10 cellular contexts compared by ENCODE assay signal in the genomic region with DNA sequence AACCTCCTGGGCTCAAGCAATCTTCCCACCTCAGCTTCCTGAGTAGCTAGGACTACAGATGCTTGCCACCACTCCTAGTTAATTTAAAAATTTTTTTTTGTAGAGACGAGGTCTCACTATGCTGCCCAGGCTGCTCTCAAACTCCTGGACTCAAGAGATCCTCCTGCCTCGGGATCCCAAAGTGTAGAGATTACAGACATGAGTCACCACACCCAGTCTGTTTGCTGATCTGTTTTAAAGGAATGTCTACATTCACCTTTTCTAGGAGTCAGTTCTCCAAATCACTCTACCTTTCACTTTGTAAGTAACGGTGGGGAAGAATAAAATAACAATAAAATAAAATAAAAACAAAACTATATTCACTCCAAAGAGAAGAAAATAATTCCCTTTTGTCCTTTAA.
DNase-seq lines count a peak whose midpoint lies in the region; ATAC-seq and TF ChIP-seq lines count a peak whose summit lies in the region.
"Had no signal": no experiment of that assay in that cellular context is flagged by ENCODE, and none has a peak within 500 bp of the region (broad histone marks: within the 10 kb centered on the region; RNA-seq: fewer than 3 reads in every experiment).

No MANE protein-coding gene starts in this region.

- H3K36me3 Mint-ChIP-seq in HFFc6 (ENCODE audit: low read depth) = peaks cover 79% of the 10 kb centered on the region
- H3K36me3 Mint-ChIP-seq in T-helper 17 cell (ENCODE audit: low read depth) = no peaks in the 10 kb centered on the region

- no peaks in the 10 kb centered on the region for H3K27me3 ChIP-seq in thoracic aorta (replicated peaks; ENCODE audit: insufficient read depth)
- H3K27me3 ChIP-seq: spleen had no signal

- H3K27ac Mint-ChIP-seq in HFFc6 (peak overlapping the region; percentile 88), T-helper 17 cell (peak overlapping the region; percentile 24)
- H3K27ac Mint-ChIP-seq: activated T-cell treated with anti-CD3 and anti-CD28 coated beads, Interleukin-2, amount 50 U/mL, for 24 hours had no signal

- H3K27me3 Mint-ChIP-seq in HFFc6 (ENCODE audit: insufficient read depth) (peaks cover 45% of the 10 kb centered on the region), T-helper 17 cell (peaks cover 17% of the 10 kb centered on the region)
- H3K27me3 Mint-ChIP-seq: activated T-cell treated with anti-CD3 and anti-CD28 coated beads, Interleukin-2, amount 50 U/mL, for 24 hours had no signal

- ATAC-seq in T-helper 17 cell (no peak), thoracic aorta (ENCODE audit: insufficient number of reproducible peaks, low FRiP score, low read depth) (no peak), GM18867 (IDR thresholded peaks at IDR 0.05; ENCODE audit: unreplicated experiment) (no peak)
- ATAC-seq in stimulated activated naive CD8-positive, alpha-beta T cell treated with anti-CD3 and anti-CD28 coated beads, Interleukin-15, Interleukin-2, amounts not matched to agents 100 U/mL and 50 U/mL, for 24 hours = no peak

- H3K27ac ChIP-seq in thoracic aorta = peak overlapping the region; percentile 44 to 58

- H3K4me3 Mint-ChIP-seq in HFFc6 (peak overlapping the region; percentile 81), T-helper 17 cell (no peak overlapping the region)
- H3K4me3 Mint-ChIP-seq: activated T-cell treated with anti-CD3 and anti-CD28 coated beads, Interleukin-2, amount 50 U/mL, for 24 hours had no signal

- H3K36me3 ChIP-seq in thoracic aorta = peaks cover 3% of the 10 kb centered on the region

- no peak overlapping the region for H3K4me3 ChIP-seq in thoracic aorta
- H3K4me3 ChIP-seq: spleen had no signal

- TF ChIP-seq CTCF in HFFc6 (IDR thresholded peaks at IDR 0.05) (no peak), thoracic aorta (IDR thresholded peaks at IDR 0.05) (no peak)

- H3K4me1 Mint-ChIP-seq in HFFc6 (ENCODE audit: low read depth) (peaks cover 83% of the 10 kb centered on the region), T-helper 17 cell (no peaks in the 10 kb centered on the region)

- H3K4me1 ChIP-seq in thoracic aorta (ENCODE audit: control insufficient read depth in 1 of 2, low read depth in 2 of 2) = peaks cover 57 to 73% of the 10 kb centered on the region in 2 donors

- no peak for DNase-seq in HFFc6
- DNase-seq in T-helper 17 cell = no peak
- peak; percentile 78 for DNase-seq in iris pigment epithelial cell (ENCODE audit: low read depth)
- no peak for DNase-seq in thoracic aorta (ENCODE audit: low spot score)
- DNase-seq in NCI-H1436 treated with DMSO at 0.1 percent for 48 hours (lab: John Stamatoyannopoulos, UW) = no peak
- DNase-seq in stimulated activated naive CD8-positive, alpha-beta T cell treated with anti-CD3 and anti-CD28 coated beads, Interleukin-15, Interleukin-2, amounts not matched to agents 100 U/mL and 50 U/mL, for 24 hours = no peak
- DNase-seq: activated T-cell treated with anti-CD3 and anti-CD28 coated beads, Interleukin-2, amount 50 U/mL, for 24 hours; cerebellar nuclear complex; spleen had no signal

- H3K9me3 ChIP-seq in T-helper 17 cell (ENCODE audit: control insufficient read depth, low read length, poor library complexity, severe bottlenecking) = no peaks in the 10 kb centered on the region
- H3K9me3 ChIP-seq in thoracic aorta = peaks cover 6% of the 10 kb centered on the region

- peaks cover 42% of the 10 kb centered on the region for H3K9me3 Mint-ChIP-seq in HFFc6
